In the genomic region with DNA sequence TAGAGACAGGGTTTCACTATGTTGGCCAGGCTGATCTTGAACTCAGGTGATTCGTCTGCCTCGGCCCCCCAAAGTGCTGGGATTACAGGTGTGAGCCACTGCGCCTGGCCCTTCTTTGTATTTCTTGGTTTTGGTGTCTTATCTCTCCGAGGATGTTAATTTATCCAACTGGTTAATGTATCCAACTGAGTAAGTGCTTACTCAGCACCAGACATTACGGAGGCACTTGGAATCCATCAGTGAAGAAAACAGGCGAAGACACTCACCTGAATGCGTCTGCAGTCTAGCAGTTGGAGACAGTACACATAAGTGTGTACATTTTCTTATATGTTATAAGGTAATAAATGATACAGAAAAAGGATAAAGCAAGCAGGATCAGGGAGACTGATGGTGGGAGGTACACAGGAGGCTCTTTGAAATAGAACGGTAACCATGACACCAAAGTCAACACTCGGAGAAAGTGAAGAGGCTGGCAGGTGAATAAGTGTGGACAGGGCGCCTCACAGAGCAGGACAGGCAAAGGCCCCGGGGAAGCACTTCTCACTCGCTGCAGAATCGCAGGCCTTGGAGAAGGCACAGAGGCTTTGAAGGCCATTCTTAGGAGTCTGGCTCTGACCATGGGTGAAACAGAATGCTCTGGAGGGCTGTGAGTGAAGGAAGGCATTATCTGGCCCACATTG, we compare ENCODE assay signal across 17 cellular contexts.
DNase-seq lines count a peak whose midpoint lies in the region; ATAC-seq and TF ChIP-seq lines count a peak whose summit lies in the region.
"Had no signal": no experiment of that assay in that cellular context is flagged by ENCODE, and none has a peak within 500 bp of the region (broad histone marks: within the 10 kb centered on the region; RNA-seq: fewer than 3 reads in every experiment).

No MANE protein-coding gene starts in this region.

- H3K4me3 ChIP-seq in CD8-positive, alpha-beta T cell (ENCODE audit: low read depth, low read length): no peak overlapping the region
- H3K4me3 ChIP-seq in left lung: no peak overlapping the region
- H3K4me3 ChIP-seq: right atrium auricular region, tibial nerve had no signal

- no peak for TF ChIP-seq CTCF in CD8-positive, alpha-beta T cell (IDR thresholded peaks at IDR 0.05)
- TF ChIP-seq CTCF in left lung (IDR thresholded peaks at IDR 0.05): no peak

- CTCF ChIA-PET in CD8-positive, alpha-beta T cell (lab: Charles Lee): interaction anchor here (1.5 kb wide), 1 partner anchor 12 kb away, joined by 4 read pairs; no protein-coding TSS in a partner anchor

- H3K27me3 Mint-ChIP-seq in CD8-positive, alpha-beta T cell (ENCODE audit: low read depth): no peaks in the 10 kb centered on the region
- H3K27me3 Mint-ChIP-seq: activated CD4-positive, alpha-beta memory T cell treated with anti-CD3 and anti-CD28 coated beads, Interleukin-2, amount 10 ng/mL, durations not matched to agents 7 days and 5 days had no signal

- peaks cover 22% of the 10 kb centered on the region for H3K4me1 ChIP-seq in CD8-positive, alpha-beta T cell (ENCODE audit: insufficient read depth, low read length)
- no peaks in the 10 kb centered on the region for H3K4me1 ChIP-seq in left lung
- H3K4me1 ChIP-seq: tibial nerve had no signal

- no peaks in the 10 kb centered on the region for H3K36me3 Mint-ChIP-seq in CD8-positive, alpha-beta T cell

- peaks cover 49% of the 10 kb centered on the region for H3K4me1 Mint-ChIP-seq in CD8-positive, alpha-beta T cell (ENCODE audit: low read depth)
- H3K4me1 Mint-ChIP-seq: activated CD4-positive, alpha-beta memory T cell treated with anti-CD3 and anti-CD28 coated beads, Interleukin-2, amount 10 ng/mL, durations not matched to agents 7 days and 5 days had no signal

- H3K9me3 ChIP-seq in CD8-positive, alpha-beta T cell (ENCODE audit: low read length): no peaks in the 10 kb centered on the region
- no peaks in the 10 kb centered on the region for H3K9me3 ChIP-seq in left lung
- H3K9me3 ChIP-seq: right atrium auricular region, tibial nerve had no signal

- H3K36me3 ChIP-seq in CD8-positive, alpha-beta T cell (ENCODE audit: insufficient read depth, low read length): no peaks in the 10 kb centered on the region
- no peaks in the 10 kb centered on the region for H3K36me3 ChIP-seq in left lung
- H3K36me3 ChIP-seq: right atrium auricular region, tibial nerve had no signal

- intact Hi-C loops in CD8-positive, alpha-beta T cell (cut with DNase I, micrococcal nuclease): loop anchor here in 1 of 2 experiments (10.0 kb wide), 1 partner anchor 57 kb away; no protein-coding TSS in a partner anchor
- intact Hi-C loops in left lung (cut with DNase I): no loop called here

- no peak overlapping the region for H3K4me3 Mint-ChIP-seq in CD8-positive, alpha-beta T cell
- H3K4me3 Mint-ChIP-seq: activated CD4-positive, alpha-beta memory T cell treated with anti-CD3 and anti-CD28 coated beads, Interleukin-2, amount 10 ng/mL, durations not matched to agents 7 days and 5 days; neural crest cell had no signal

- ATAC-seq in CD8-positive, alpha-beta T cell: no peak
- peak; percentile 91 for ATAC-seq in left lung
- ATAC-seq in GM21723 (IDR thresholded peaks at IDR 0.05; ENCODE audit: unreplicated experiment): no peak
- no peak for ATAC-seq in HG03159 (IDR thresholded peaks at IDR 0.05; ENCODE audit: unreplicated experiment)

- H3K9me3 Mint-ChIP-seq in CD8-positive, alpha-beta T cell: no peaks in the 10 kb centered on the region
- H3K9me3 Mint-ChIP-seq: activated CD4-positive, alpha-beta memory T cell treated with anti-CD3 and anti-CD28 coated beads, Interleukin-2, amount 10 ng/mL, durations not matched to agents 7 days and 5 days; neural crest cell had no signal

- POLR2A ChIA-PET in CD8-positive, alpha-beta T cell (lab: Charles Lee): interaction anchor here (1.9 kb wide), 1 partner anchor 31 kb away, joined by 5 read pairs; no protein-coding TSS in a partner anchor

- H3K27ac ChIP-seq in CD8-positive, alpha-beta T cell (ENCODE audit: low read depth, low read length): no peak overlapping the region
- no peak overlapping the region for H3K27ac ChIP-seq in left lung
- H3K27ac ChIP-seq: right atrium auricular region, tibial nerve had no signal

- H3K27ac Mint-ChIP-seq in CD8-positive, alpha-beta T cell: peak overlapping the region; percentile 46
- H3K27ac Mint-ChIP-seq: activated CD4-positive, alpha-beta memory T cell treated with anti-CD3 and anti-CD28 coated beads, Interleukin-2, amount 10 ng/mL, durations not matched to agents 7 days and 5 days had no signal

- DNase-seq in CD8-positive, alpha-beta T cell: no peak
- peak; percentile 85 for DNase-seq in NCI-H1092 (lab: John Stamatoyannopoulos, UW)
- DNase-seq in NCI-H345 treated with DMSO at 0.1 percent for 48 hours (lab: John Stamatoyannopoulos, UW; ENCODE audit: unreplicated experiment): peak; percentile 93
- DNase-seq in left lung: no peak
- no peak for DNase-seq in amygdala (lab: John Stamatoyannopoulos, UW)
- no peak for DNase-seq in DMS 273 treated with DMSO at 0.1 percent for 48 hours (lab: John Stamatoyannopoulos, UW)
- DNase-seq: activated CD4-positive, alpha-beta memory T cell treated with anti-CD3 and anti-CD28 coated beads, Interleukin-2, amount 10 ng/mL, durations not matched to agents 7 days and 5 days; activated gamma-delta T cell; AML-193; HCEC 1CT; stimulated activated CD4-positive, alpha-beta T cell treated with anti-CD3 and anti-CD28 coated beads, Interleukin-2, amount 100 ng/mL, for 24 hours; T1000 had no signal

- H3K27me3 ChIP-seq in CD8-positive, alpha-beta T cell (ENCODE audit: insufficient read depth, low read length): no peaks in the 10 kb centered on the region
- H3K27me3 ChIP-seq in left lung: no peaks in the 10 kb centered on the region
- H3K27me3 ChIP-seq: right atrium auricular region, tibial nerve had no signal

Comparison
In these comparisons a context has a peak if more than half of its experiments do, and no peak if none do; other contexts are left out.
1. DNase-seq: peak in NCI-H1092 (single experiment) and NCI-H345 treated with DMSO at 0.1 percent for 48 hours (single experiment); none in CD8-positive, alpha-beta T cell (0 of 7), left lung (0 of 2), amygdala (0 of 56) and DMS 273 treated with DMSO at 0.1 percent for 48 hours (single experiment).